In the genomic region with DNA sequence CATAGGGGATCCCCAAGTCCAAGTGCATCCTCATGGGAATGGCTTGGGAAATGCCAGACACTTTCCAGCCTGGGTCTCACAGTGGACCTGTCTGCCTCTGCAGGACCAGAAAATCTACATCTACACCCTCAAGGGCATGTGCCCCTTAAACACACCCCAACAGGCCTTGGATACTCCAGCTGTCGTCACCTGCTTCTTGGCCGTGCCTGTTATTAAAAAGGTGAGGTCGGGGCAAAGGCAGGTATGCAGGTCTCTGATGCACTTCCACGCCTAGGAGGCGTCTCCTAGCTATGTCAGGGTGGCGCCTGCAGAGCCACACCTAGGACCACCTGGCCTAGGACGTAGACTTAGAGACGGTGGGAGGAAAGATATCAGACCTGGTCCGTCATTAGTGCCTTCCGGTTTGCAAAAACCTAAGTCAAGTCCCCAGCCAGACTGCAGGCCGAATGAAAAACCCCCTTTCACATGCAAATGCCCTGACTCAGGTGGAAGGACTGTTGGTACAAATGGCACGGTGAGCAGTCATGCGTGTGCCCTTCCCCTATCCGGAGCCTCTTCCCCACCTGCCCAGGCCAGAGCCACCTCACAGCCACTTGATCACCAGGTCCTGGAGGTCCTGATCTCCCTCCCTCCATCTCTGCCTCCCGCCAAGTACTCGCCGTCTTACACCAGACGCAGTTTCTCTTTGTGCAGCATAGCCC, we compare ENCODE assay signal across 11 cellular contexts.
DNase-seq lines count a peak whose midpoint lies in the region; ATAC-seq and TF ChIP-seq lines count a peak whose summit lies in the region.
"Had no signal": no experiment of that assay in that cellular context is flagged by ENCODE, and none has a peak within 500 bp of the region (broad histone marks: within the 10 kb centered on the region; RNA-seq: fewer than 3 reads in every experiment).

No MANE protein-coding gene starts in this region.

- H3K9me3 Mint-ChIP-seq in activated B cell treated with CpG ODN at 0.5 μM for 24 hours: no peaks in the 10 kb centered on the region
- H3K9me3 Mint-ChIP-seq in stimulated activated naive B cell treated with anti-CD40 and anti-IgM and Interleukin-4, amounts not matched to agents 10 μg/mL and 1 μg/mL and 100 μg/mL, for 72 hours: no peaks in the 10 kb centered on the region

- peak overlapping the region; percentile 83 for H3K27ac Mint-ChIP-seq in activated B cell treated with CpG ODN at 0.5 μM for 24 hours
- H3K27ac Mint-ChIP-seq in stimulated activated naive B cell treated with anti-CD40 and anti-IgM and Interleukin-4, amounts not matched to agents 10 μg/mL and 1 μg/mL and 100 μg/mL, for 72 hours: no peak overlapping the region

- POLR2A ChIA-PET in activated B cell treated with CpG ODN at 0.5 μM for 24 hours (lab: Charles Lee): no interaction called here

- DNase-seq in activated B cell treated with CpG ODN at 0.5 μM for 24 hours: peak; percentile 24
- DNase-seq in stimulated activated naive B cell treated with anti-CD40 and anti-IgM and Interleukin-4, amounts not matched to agents 10 μg/mL and 1 μg/mL and 100 μg/mL, for 72 hours: no peak
- DNase-seq in Kasumi-1 (lab: John Stamatoyannopoulos, UW): no peak
- DNase-seq in NCI-H1105 (lab: John Stamatoyannopoulos, UW): no peak
- DNase-seq in activated CD8-positive, alpha-beta memory T cell treated with anti-CD3 and anti-CD28 coated beads for 24 hours: no peak
- DNase-seq: NCI-H2081, PC-9 had no signal

- no peaks in the 10 kb centered on the region for H3K27me3 Mint-ChIP-seq in activated B cell treated with CpG ODN at 0.5 μM for 24 hours
- no peaks in the 10 kb centered on the region for H3K27me3 Mint-ChIP-seq in stimulated activated naive B cell treated with anti-CD40 and anti-IgM and Interleukin-4, amounts not matched to agents 10 μg/mL and 1 μg/mL and 100 μg/mL, for 72 hours

- H3K4me3 Mint-ChIP-seq in activated B cell treated with CpG ODN at 0.5 μM for 24 hours: peak overlapping the region; percentile 44
- no peak overlapping the region for H3K4me3 Mint-ChIP-seq in stimulated activated naive B cell treated with anti-CD40 and anti-IgM and Interleukin-4, amounts not matched to agents 10 μg/mL and 1 μg/mL and 100 μg/mL, for 72 hours

- ATAC-seq in GM19035 (IDR thresholded peaks at IDR 0.05; ENCODE audit: unreplicated experiment) (peak; percentile 68), HG02938 (IDR thresholded peaks at IDR 0.05; ENCODE audit: unreplicated experiment) (peak; percentile 67), activated B cell treated with CpG ODN at 0.5 μM for 24 hours (ENCODE audit: low read depth) (peak; percentile 94), HG03175 (IDR thresholded peaks at IDR 0.05; ENCODE audit: unreplicated experiment) (no peak)
- peak; percentile 29 to 72 for ATAC-seq in stimulated activated naive B cell treated with anti-CD40 and anti-IgM and Interleukin-4, amounts not matched to agents 10 μg/mL and 1 μg/mL and 100 μg/mL, for 72 hours (replicated peaks)
- ATAC-seq: right lobe of liver had no signal

- H3K36me3 Mint-ChIP-seq in activated B cell treated with CpG ODN at 0.5 μM for 24 hours (ENCODE audit: low read depth): peaks cover 85% of the 10 kb centered on the region
- H3K36me3 Mint-ChIP-seq in stimulated activated naive B cell treated with anti-CD40 and anti-IgM and Interleukin-4, amounts not matched to agents 10 μg/mL and 1 μg/mL and 100 μg/mL, for 72 hours: peaks cover 64 to 80% of the 10 kb centered on the region in 2 donors

- TF ChIP-seq CTCF in activated B cell treated with CpG ODN at 0.5 μM for 24 hours (IDR thresholded peaks at IDR 0.05): no peak

- CTCF ChIA-PET in activated B cell treated with CpG ODN at 0.5 μM for 24 hours (lab: Charles Lee): no interaction called here

- peaks cover 23% of the 10 kb centered on the region for H3K4me1 Mint-ChIP-seq in activated B cell treated with CpG ODN at 0.5 μM for 24 hours
- H3K4me1 Mint-ChIP-seq in stimulated activated naive B cell treated with anti-CD40 and anti-IgM and Interleukin-4, amounts not matched to agents 10 μg/mL and 1 μg/mL and 100 μg/mL, for 72 hours: peaks cover 0 to 7% of the 10 kb centered on the region in 2 donors

- intact Hi-C loops in activated B cell treated with CpG ODN at 0.5 μM for 24 hours (cut with micrococcal nuclease): loop anchor here (1.0 kb wide), 1 partner anchor 47 kb away; no protein-coding TSS in a partner anchor
